3 cellular contexts compared by ENCODE assay signal in genomic region chr1:84382127-84382526, GRCh38.
TF ChIP-seq lines count a peak whose summit lies in the region.

No MANE protein-coding gene starts in this region.

TF ChIP-seq in GM23338, 12 proteins besides CTCF, POLR2A, EP300 and RAD21:
- TF ChIP-seq EZH2 (IDR thresholded peaks at IDR 0.05; ENCODE audit: low read depth, unreplicated experiment), result no peak
- TF ChIP-seq CREB1 (CRISPR knock-in tag; IDR thresholded peaks at IDR 0.05; ENCODE audit: low read depth), result no peak
- no peak for TF ChIP-seq ZNF462 (CRISPR knock-in tag; IDR thresholded peaks at IDR 0.05)
- TF ChIP-seq EZH2phosphoT487 (IDR thresholded peaks at IDR 0.05; ENCODE audit: unreplicated experiment), result no peak
TF ChIP-seq in GM23338: peak in this region for 0.

TF ChIP-seq in SK-N-SH, 30 proteins besides CTCF, POLR2A, EP300 and RAD21:
- TF ChIP-seq ZBTB33 (IDR thresholded peaks at IDR 0.05; ENCODE audit: borderline replicate concordance, low read depth) (no peak), YY1 (IDR thresholded peaks at IDR 0.05; ENCODE audit: low read depth) (no peak), MAX (IDR thresholded peaks at IDR 0.05; ENCODE audit: low read depth) (no peak), RCOR1 (IDR thresholded peaks at IDR 0.05; ENCODE audit: low read length) (no peak), TCF12 (IDR thresholded peaks at IDR 0.05) (no peak), JUND (IDR thresholded peaks at IDR 0.05) (no peak), GATA2 (CRISPR knock-in tag; IDR thresholded peaks at IDR 0.05) (no peak), IRF3 (IDR thresholded peaks at IDR 0.05; ENCODE audit: low read depth, low read length) (no peak)

TF ChIP-seq in endothelial cell of umbilical vein, 7 proteins besides CTCF, POLR2A, EP300 and RAD21:
- TF ChIP-seq FOS (IDR thresholded peaks at IDR 0.05; ENCODE audit: borderline replicate concordance, insufficient read depth, low read length) (peak; percentile 17), POLR2AphosphoS5 (IDR thresholded peaks at IDR 0.05; ENCODE audit: insufficient read depth, low read depth, low read length) (no peak)
